ENCODE assay signal across 23 cellular contexts in genomic region chr5:107011530-107012115, GRCh38.
DNase-seq lines count a peak whose midpoint lies in the region; ATAC-seq and TF ChIP-seq lines count a peak whose summit lies in the region.
"Had no signal": no experiment of that assay in that cellular context is flagged by ENCODE, and none has a peak within 500 bp of the region (broad histone marks: within the 10 kb centered on the region; RNA-seq: fewer than 3 reads in every experiment).

No MANE protein-coding gene starts in this region.

- no peak overlapping the region for H2AFZ ChIP-seq in neural progenitor cell (replicated peaks)

- H3F3A ChIP-seq in neural progenitor cell (ENCODE audit: low read depth): no peaks in the 10 kb centered on the region

- H3K36me3 ChIP-seq in neural progenitor cell: no peaks in the 10 kb centered on the region
- H3K36me3 ChIP-seq: adrenal gland, breast epithelium, heart right ventricle had no signal

- no peak overlapping the region for H3K27ac ChIP-seq in neural progenitor cell
- H3K27ac ChIP-seq: adrenal gland, breast epithelium, heart right ventricle, HL-60, KMS-11, testis had no signal

- TF ChIP-seq CTCF in WTC11 (IDR thresholded peaks at IDR 0.05): no peak
- no peak for TF ChIP-seq CTCF in neural progenitor cell (IDR thresholded peaks at IDR 0.05)

- H3K36me3 Mint-ChIP-seq in WTC11 (no peaks in the 10 kb centered on the region), neural progenitor cell (no peaks in the 10 kb centered on the region)
- H3K36me3 Mint-ChIP-seq: activated CD8-positive, alpha-beta memory T cell treated with anti-CD3 and anti-CD28 coated beads, Interleukin-2, amount 10 ng/mL, durations not matched to agents 7 days and 5 days had no signal

- POLR2A ChIA-PET in WTC11 (lab: Charles Lee): no interaction called here

- H3K4me1 Mint-ChIP-seq in WTC11: peaks cover 6% of the 10 kb centered on the region
- no peaks in the 10 kb centered on the region for H3K4me1 Mint-ChIP-seq in neural progenitor cell
- no peaks in the 10 kb centered on the region for H3K4me1 Mint-ChIP-seq in stimulated activated naive CD8-positive, alpha-beta T cell treated with anti-CD3 and anti-CD28 coated beads, Interleukin-15, amount 100 ng/mL, for 72 hours
- H3K4me1 Mint-ChIP-seq: activated CD8-positive, alpha-beta memory T cell treated with anti-CD3 and anti-CD28 coated beads, Interleukin-2, amount 10 ng/mL, durations not matched to agents 7 days and 5 days had no signal

- H3K9me3 Mint-ChIP-seq in WTC11 (no peaks in the 10 kb centered on the region), neural progenitor cell (no peaks in the 10 kb centered on the region)
- H3K9me3 Mint-ChIP-seq in stimulated activated naive CD8-positive, alpha-beta T cell treated with anti-CD3 and anti-CD28 coated beads, Interleukin-15, amount 100 ng/mL, for 72 hours: no peaks in the 10 kb centered on the region

- H3K4me3 Mint-ChIP-seq in WTC11 (no peak overlapping the region), neural progenitor cell (no peak overlapping the region)
- H3K4me3 Mint-ChIP-seq in stimulated activated naive CD8-positive, alpha-beta T cell treated with anti-CD3 and anti-CD28 coated beads, Interleukin-15, amount 100 ng/mL, for 72 hours: no peak overlapping the region
- H3K4me3 Mint-ChIP-seq: activated CD8-positive, alpha-beta memory T cell treated with anti-CD3 and anti-CD28 coated beads, Interleukin-2, amount 10 ng/mL, durations not matched to agents 7 days and 5 days had no signal

- CTCF ChIA-PET in WTC11 (lab: Charles Lee): no interaction called here

- H3K9me3 ChIP-seq in neural progenitor cell (ENCODE audit: low read depth): no peaks in the 10 kb centered on the region
- H3K9me3 ChIP-seq: adrenal gland, breast epithelium, heart right ventricle, testis had no signal

- peak overlapping the region; percentile 17; the same call in 1 of the 2 replicates for H3K27ac Mint-ChIP-seq in WTC11
- no peak overlapping the region for H3K27ac Mint-ChIP-seq in neural progenitor cell
- no peak overlapping the region for H3K27ac Mint-ChIP-seq in stimulated activated naive CD8-positive, alpha-beta T cell treated with anti-CD3 and anti-CD28 coated beads, Interleukin-15, amount 100 ng/mL, for 72 hours
- H3K27ac Mint-ChIP-seq: activated CD8-positive, alpha-beta memory T cell treated with anti-CD3 and anti-CD28 coated beads, Interleukin-2, amount 10 ng/mL, durations not matched to agents 7 days and 5 days; progenitor cell of endocrine pancreas had no signal

- ATAC-seq in WTC11 (0 out of 2 replicates have a peak, but pooled peaks have one; percentile 34), HG03342 (IDR thresholded peaks at IDR 0.05; ENCODE audit: unreplicated experiment) (no peak), HG03354 (IDR thresholded peaks at IDR 0.05; ENCODE audit: poor library complexity, severe bottlenecking, unreplicated experiment) (no peak), GM19452 (IDR thresholded peaks at IDR 0.05; ENCODE audit: unreplicated experiment) (no peak)
- ATAC-seq in stimulated activated naive CD8-positive, alpha-beta T cell treated with anti-CD3 and anti-CD28 coated beads, Interleukin-15, amount 100 ng/mL, for 72 hours: no peak
- ATAC-seq: activated CD8-positive, alpha-beta memory T cell treated with anti-CD3 and anti-CD28 coated beads, Interleukin-2, amount 10 ng/mL, durations not matched to agents 7 days and 5 days; heart right ventricle had no signal

- H3K27me3 ChIP-seq in neural progenitor cell: no peaks in the 10 kb centered on the region
- H3K27me3 ChIP-seq: adrenal gland, breast epithelium, heart right ventricle, testis had no signal

- H3K4me3 ChIP-seq in neural progenitor cell: no peak overlapping the region
- H3K4me3 ChIP-seq: adrenal gland, breast epithelium, heart right ventricle, testis had no signal

- DNase-seq in DMS 273 treated with DMSO at 0.1 percent for 48 hours (lab: John Stamatoyannopoulos, UW) (peak; percentile 63), NCI-H524 (lab: John Stamatoyannopoulos, UW) (peak; percentile 95 to 99), WTC11 (ENCODE audit: low spot score) (no peak), neural progenitor cell (ENCODE audit: low spot score) (peak; percentile 15)
- DNase-seq in stimulated activated naive CD8-positive, alpha-beta T cell treated with anti-CD3 and anti-CD28 coated beads, Interleukin-15, amount 100 ng/mL, for 72 hours: no peak
- DNase-seq: activated CD4-positive, alpha-beta T cell treated with anti-CD3 and anti-CD28 coated beads, Interleukin-2, amount 50 U/mL, for 1 hour; activated CD8-positive, alpha-beta memory T cell treated with anti-CD3 and anti-CD28 coated beads, Interleukin-2, amount 10 ng/mL, durations not matched to agents 7 days and 5 days; activated naive CD4-positive, alpha-beta T cell treated with Interleukin-2 at 50 U/mL for 16 hours; adrenal gland; DND-41; effector CD8-positive, alpha-beta T cell; erythroblast; heart right ventricle; NCI-H1417 treated with DMSO at 0.1 percent for 48 hours; stimulated activated naive CD4-positive, alpha-beta T cell had no signal

- H3K27me3 Mint-ChIP-seq in WTC11 (ENCODE audit: low read depth): no peaks in the 10 kb centered on the region
- H3K27me3 Mint-ChIP-seq in neural progenitor cell (ENCODE audit: insufficient read depth, low read depth): peaks cover 2% of the 10 kb centered on the region
- no peaks in the 10 kb centered on the region for H3K27me3 Mint-ChIP-seq in stimulated activated naive CD8-positive, alpha-beta T cell treated with anti-CD3 and anti-CD28 coated beads, Interleukin-15, amount 100 ng/mL, for 72 hours
- H3K27me3 Mint-ChIP-seq: activated CD8-positive, alpha-beta memory T cell treated with anti-CD3 and anti-CD28 coated beads, Interleukin-2, amount 10 ng/mL, durations not matched to agents 7 days and 5 days; progenitor cell of endocrine pancreas had no signal

- H4K20me1 ChIP-seq in neural progenitor cell (ENCODE audit: low read depth): no peaks in the 10 kb centered on the region

- H3K4me1 ChIP-seq in neural progenitor cell: no peaks in the 10 kb centered on the region
- H3K4me1 ChIP-seq: adrenal gland, breast epithelium, heart right ventricle, testis had no signal

- no peaks in the 10 kb centered on the region for H3K79me2 ChIP-seq in neural progenitor cell (ENCODE audit: low read depth)

- no peak overlapping the region for H3K9ac ChIP-seq in neural progenitor cell
- H3K9ac ChIP-seq: KMS-11 had no signal

- H3K4me2 ChIP-seq in neural progenitor cell: no peak overlapping the region
- H3K4me2 ChIP-seq: KMS-11 had no signal

TF ChIP-seq in WTC11, 78 proteins besides CTCF, POLR2A, EP300 and RAD21:
- TF ChIP-seq NFE2L1 (CRISPR knock-in tag; IDR thresholded peaks at IDR 0.05) (no peak), RORB (CRISPR knock-in tag; IDR thresholded peaks at IDR 0.05) (no peak), ESRRA (CRISPR knock-in tag; IDR thresholded peaks at IDR 0.05; ENCODE audit: borderline replicate concordance) (no peak), NFATC4 (CRISPR knock-in tag; IDR thresholded peaks at IDR 0.05) (no peak), FOXJ3 (CRISPR knock-in tag; IDR thresholded peaks at IDR 0.05; ENCODE audit: borderline replicate concordance) (no peak)

Comparison
In these comparisons a context has a peak if more than half of its experiments do, and no peak if none do; other contexts are left out.
1. DNase-seq: peak in DMS 273 treated with DMSO at 0.1 percent for 48 hours (single experiment), NCI-H524 (2 of 2) and neural progenitor cell (single experiment); none in WTC11 (single experiment) and stimulated activated naive CD8-positive, alpha-beta T cell treated with anti-CD3 and anti-CD28 coated beads, Interleukin-15, amount 100 ng/mL, for 72 hours (0 of 2).